24 cellular contexts compared by ENCODE assay signal in genomic region chr20:43384321-43384940, GRCh38.
"Had no signal": no experiment of that assay in that cellular context is flagged by ENCODE, and none has a peak within 500 bp of the region (broad histone marks: within the 10 kb centered on the region; RNA-seq: fewer than 3 reads in every experiment).

No MANE protein-coding gene starts in this region.

- H3K27me3 ChIP-seq: gastrocnemius medialis, pancreas, transverse colon, vagina had no signal

- ATAC-seq: esophagus mucosa; gastrocnemius medialis; mucosa of descending colon; natural killer cell treated with Interleukin-12 subunit alpha and Interleukin-12 subunit beta and Interleukin-15 and Interleukin-18, amount 100 ng/mL, for 72 hours; pancreas; sciatic nerve; stimulated activated naive CD8-positive, alpha-beta T cell treated with anti-CD3 and anti-CD28 coated beads, Interleukin-15, amount 100 ng/mL, for 72 hours had no signal

- FAIRE-seq: keratinocyte, pancreas had no signal

- H3K36me3 ChIP-seq: gastrocnemius medialis, neutrophil, pancreas, suprapubic skin, transverse colon, vagina had no signal

- H3K9me3 ChIP-seq: gastrocnemius medialis, mucosa of descending colon, neutrophil, pancreas, suprapubic skin, transverse colon, vagina had no signal

- DNase-seq: dorsolateral prefrontal cortex; effector CD4-positive, alpha-beta T cell; foreskin fibroblast; gastrocnemius medialis; mucosa of descending colon; naive B cell; pancreas; stimulated activated CD4-positive, alpha-beta T cell treated with anti-CD3 and anti-CD28 coated beads, Interleukin-12 subunit alpha, Interleukin-12 subunit beta, amount 100 ng/mL, for 4 hours; stimulated activated CD4-positive, alpha-beta T cell treated with anti-CD3 and anti-CD28 coated beads, Interleukin-1b, Interleukin-23, amount 100 ng/mL, for 48 hours; stimulated activated CD4-positive, alpha-beta T cell treated with anti-CD3 and anti-CD28 coated beads, Interleukin-4, amount 100 ng/mL, for 1 hour; stimulated activated CD8-positive, alpha-beta memory T cell treated with anti-CD3 and anti-CD28 coated beads, Interleukin-4, amount 100 ng/mL, for 48 hours; stimulated activated naive CD4-positive, alpha-beta T cell; stimulated activated naive CD8-positive, alpha-beta T cell treated with anti-CD3 and anti-CD28 coated beads, Interleukin-15, amount 100 ng/mL, for 72 hours; transverse colon had no signal

- H3K4me1 ChIP-seq: gastrocnemius medialis, pancreas, vagina had no signal

- H3K4me3 ChIP-seq: dorsolateral prefrontal cortex, gastrocnemius medialis, lung, mucosa of descending colon, pancreas, smooth muscle cell, suprapubic skin, transverse colon, vagina had no signal

- H3K4me2 ChIP-seq: smooth muscle cell had no signal

- H3K27ac ChIP-seq: dorsolateral prefrontal cortex, epithelial cell of prostate, gastrocnemius medialis, neutrophil, pancreas, suprapubic skin, transverse colon, vagina had no signal
